In the genomic region with DNA sequence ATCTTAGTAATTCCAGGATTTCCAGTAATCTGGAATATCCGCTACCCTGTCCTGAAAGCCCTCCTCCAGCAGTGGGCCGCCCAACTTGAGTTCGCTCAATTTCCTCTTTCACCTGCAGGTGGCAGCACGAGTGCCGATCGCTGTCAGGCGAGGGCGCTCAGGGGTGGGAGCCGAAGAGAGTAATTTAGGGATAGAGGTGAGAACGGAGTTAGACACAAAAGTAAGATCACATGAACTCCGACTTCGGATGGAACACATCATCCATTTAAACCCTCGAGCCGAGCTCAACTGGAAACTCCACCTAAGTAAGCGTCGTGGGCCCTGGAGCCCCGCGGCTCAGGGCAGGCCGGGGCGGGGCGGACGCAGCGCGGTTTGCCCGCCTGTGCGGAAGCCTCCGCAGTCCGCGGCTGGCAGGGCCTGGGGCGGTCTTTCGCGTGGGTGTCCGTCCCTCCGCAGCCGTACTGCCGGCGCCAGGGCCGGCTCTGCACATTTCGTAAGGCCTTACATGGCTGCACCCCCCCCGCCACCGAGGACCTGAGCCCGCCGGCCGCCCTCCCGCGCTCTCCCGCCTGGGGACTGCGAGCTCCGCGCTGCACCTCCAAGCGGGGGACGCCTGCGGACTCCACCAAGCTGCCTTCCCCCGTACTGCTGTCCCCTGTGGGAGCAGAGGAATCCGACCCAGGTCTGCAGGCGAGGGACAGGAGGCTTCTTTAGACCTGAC, we compare ENCODE assay signal across 8 cellular contexts.
A peak's percentile ranks its signal among the peaks of the same experiment; 100 is the strongest.
DNase-seq lines count a peak whose midpoint lies in the region; ATAC-seq and TF ChIP-seq lines count a peak whose summit lies in the region.

No MANE protein-coding gene starts in this region.

- H3K4me1 ChIP-seq in DND-41 (ENCODE audit: insufficient read depth, low read length), result peaks cover 13% of the 10 kb centered on the region
- peaks cover 2% of the 10 kb centered on the region for H3K4me1 ChIP-seq in KMS-11 (ENCODE audit: low read depth, poor library complexity, severe bottlenecking)

- H3K27ac ChIP-seq in DND-41 (ENCODE audit: low read length) (no peak overlapping the region), KMS-11 (no peak overlapping the region)

- no peaks in the 10 kb centered on the region for H3K36me3 ChIP-seq in DND-41 (ENCODE audit: insufficient read depth, low read length)
- no peaks in the 10 kb centered on the region for H3K36me3 ChIP-seq in KMS-11 (ENCODE audit: insufficient read depth)

- H3K36me3 Mint-ChIP-seq in neural crest cell (ENCODE audit: low read depth), result no peaks in the 10 kb centered on the region

- H3K79me2 ChIP-seq in DND-41 (ENCODE audit: insufficient read depth, low read length), result no peaks in the 10 kb centered on the region
- no peaks in the 10 kb centered on the region for H3K79me2 ChIP-seq in KMS-11 (ENCODE audit: insufficient read depth, low read depth)

- no peaks in the 10 kb centered on the region for H4K20me1 ChIP-seq in DND-41 (ENCODE audit: insufficient read depth, low read length)
- H4K20me1 ChIP-seq in KMS-11 (ENCODE audit: insufficient read depth), result no peaks in the 10 kb centered on the region

- peak; percentile 95 for TF ChIP-seq CTCF in DND-41 (IDR thresholded peaks at IDR 0.05; ENCODE audit: borderline replicate concordance, extremely low read depth, low read length, poor library complexity, severe bottlenecking)
- TF ChIP-seq CTCF in KMS-11 (conservative IDR thresholded peaks at IDR 0.05; ENCODE audit: low read depth, low read length), result peak; percentile 95
- TF ChIP-seq CTCF in fibroblast of villous mesenchyme (IDR thresholded peaks at IDR 0.05; ENCODE audit: insufficient read depth, low read depth, low read length), result peak; percentile 89
- TF ChIP-seq CTCF in neural crest cell (conservative IDR thresholded peaks at IDR 0.05), result peak; percentile 95

- no peaks in the 10 kb centered on the region for H3K9me3 ChIP-seq in DND-41 (ENCODE audit: insufficient read depth, low read length, severe bottlenecking)

- H3K27me3 ChIP-seq in DND-41 (ENCODE audit: insufficient read depth, low read length, poor library complexity) (peaks cover 40% of the 10 kb centered on the region), KMS-11 (ENCODE audit: insufficient read depth, low read depth) (no peaks in the 10 kb centered on the region)

- H3K9ac ChIP-seq in DND-41 (ENCODE audit: low read depth, low read length) (peak overlapping the region; percentile 48), KMS-11 (no peak overlapping the region; the same call in 1 of the 2 replicates)

- ATAC-seq in DND-41 (ENCODE audit: insufficient read depth, low read depth) (peak; percentile 95), GM21825 (IDR thresholded peaks at IDR 0.05; ENCODE audit: unreplicated experiment) (peak; percentile 89)
- peak; percentile 92 for ATAC-seq in stimulated activated naive CD8-positive, alpha-beta T cell treated with anti-CD3 and anti-CD28 coated beads, Interleukin-15, amount 100 ng/mL, for 72 hours

- H3K4me2 ChIP-seq in DND-41 (ENCODE audit: insufficient read depth, low read length), result peak overlapping the region; percentile 93
- H3K4me2 ChIP-seq in KMS-11, result peak overlapping the region; percentile 21; the same call in 1 of the 2 replicates

- H3K4me3 ChIP-seq in DND-41 (ENCODE audit: low read depth in 1 of 2, low read length in 2 of 2) (peak overlapping the region; percentile 16 to 63; a peak in 3 of 4 replicates), KMS-11 (IDR thresholded peaks at IDR 0.05; ENCODE audit: insufficient read depth, low read depth, low read length) (peak overlapping the region; percentile 58), fibroblast of villous mesenchyme (ENCODE audit: low read depth, low read length) (peak overlapping the region; percentile 62)

- DNase-seq in DND-41 (peak; percentile 82), RPMI7951 (ENCODE audit: low read depth) (peak; percentile 75), fibroblast of villous mesenchyme (ENCODE audit: low read depth) (peak; percentile 79), neural crest cell (ENCODE audit: low read depth, low spot score) (peak; percentile 93)
- peak; percentile 65 for DNase-seq in activated T-helper 9 cell treated with anti-CD3 and anti-CD28 coated beads, Interleukin-2, amount 50 U/mL, for 16 hours (ENCODE audit: low read depth)
- peak; percentile 80 to 81 for DNase-seq in stimulated activated naive CD8-positive, alpha-beta T cell treated with anti-CD3 and anti-CD28 coated beads, Interleukin-15, amount 100 ng/mL, for 72 hours

- H3K4me3 Mint-ChIP-seq in neural crest cell, result peak overlapping the region; percentile 89
- H3K4me3 Mint-ChIP-seq in stimulated activated naive CD8-positive, alpha-beta T cell treated with anti-CD3 and anti-CD28 coated beads, Interleukin-15, amount 100 ng/mL, for 72 hours, result peak overlapping the region; percentile 84 to 88

- H2AFZ ChIP-seq in DND-41 (ENCODE audit: low read depth, low read length), result peak overlapping the region; percentile 78
- H2AFZ ChIP-seq in KMS-11 (ENCODE audit: low read depth), result peak overlapping the region; percentile 60

- no peaks in the 10 kb centered on the region for H3K9me3 Mint-ChIP-seq in neural crest cell
- no peaks in the 10 kb centered on the region for H3K9me3 Mint-ChIP-seq in stimulated activated naive CD8-positive, alpha-beta T cell treated with anti-CD3 and anti-CD28 coated beads, Interleukin-15, amount 100 ng/mL, for 72 hours

- no peak overlapping the region for H3K27ac Mint-ChIP-seq in neural crest cell (ENCODE audit: unreplicated experiment)
- H3K27ac Mint-ChIP-seq in stimulated activated naive CD8-positive, alpha-beta T cell treated with anti-CD3 and anti-CD28 coated beads, Interleukin-15, amount 100 ng/mL, for 72 hours, result no peak overlapping the region

- H3K4me1 Mint-ChIP-seq in neural crest cell, result peaks cover 9% of the 10 kb centered on the region
- H3K4me1 Mint-ChIP-seq in stimulated activated naive CD8-positive, alpha-beta T cell treated with anti-CD3 and anti-CD28 coated beads, Interleukin-15, amount 100 ng/mL, for 72 hours, result no peaks in the 10 kb centered on the region

- H3K27me3 Mint-ChIP-seq in neural crest cell (ENCODE audit: low read depth), result peaks cover 19% of the 10 kb centered on the region
- no peaks in the 10 kb centered on the region for H3K27me3 Mint-ChIP-seq in stimulated activated naive CD8-positive, alpha-beta T cell treated with anti-CD3 and anti-CD28 coated beads, Interleukin-15, amount 100 ng/mL, for 72 hours
